Comparison of ENCODE assay signal across 20 cellular contexts in genomic region chr13:36840718-36841250, GRCh38. TPM values are rescaled to one million over a fixed set of nuclear protein-coding genes. Genes with fewer than 3 reads are reported as not detected.
DNase-seq lines count a peak whose midpoint lies in the region; ATAC-seq, FAIRE-seq and TF ChIP-seq lines count a peak whose summit lies in the region.
"Had no signal": no experiment of that assay in that cellular context is flagged by ENCODE, and none has a peak within 500 bp of the region (broad histone marks: within the 10 kb centered on the region; RNA-seq: fewer than 3 reads in every experiment).

No MANE protein-coding gene starts in this region.

- H3K36me3 Mint-ChIP-seq in T-cell = peaks cover 3% of the 10 kb centered on the region

- POLR2A ChIA-PET in K562 (lab: Yijun Ruan, JAX) (interaction anchor here (0.6 to 1.3 kb wide), 4 partner anchors 12 to 371 kb away, joined by 3 to 5 read pairs (median 3); no protein-coding TSS in a partner anchor), T-cell (lab: Charles Lee) (no interaction called here)

- peaks cover 0 to 4% (median 0%) of the 10 kb centered on the region in 3 donors for H3K4me1 Mint-ChIP-seq in T-cell
- H3K4me1 Mint-ChIP-seq: CD14-positive monocyte had no signal

- TF ChIP-seq EP300 in K562 (IDR thresholded peaks at IDR 0.05; ENCODE audit: low read length) = no peak

- H3K4me3 ChIP-seq in BE2C (ENCODE audit: low read depth, low read length) (peak overlapping the region; percentile 33), H7 (ENCODE audit: insufficient read depth, low read depth, low read length) (no peak overlapping the region), K562 (no peak overlapping the region)
- H3K4me3 ChIP-seq: GM12878 had no signal

- no peak overlapping the region for H2AFZ ChIP-seq in K562 (ENCODE audit: low read depth, low read length)

- intact Hi-C loops in K562 (cut with micrococcal nuclease) = loop anchor here (10.0 kb wide), 1 partner anchor 416 kb away; no protein-coding TSS in a partner anchor

- DNase-seq in BE2C (no peak), H7 (peak; percentile 16), K562 (ENCODE audit: extremely low read depth in 1 of 4, low spot score in 3 of 4) (no peak), iPS-NIHi7 (ENCODE audit: extremely low spot score) (peak; percentile 36), KG1 (lab: John Stamatoyannopoulos, UW) (no peak), T-cell (no peak), GM19238 (ENCODE audit: insufficient read length, low spot score) (no peak)
- DNase-seq: ACHN, EL, GOT3, NCI-H1417 treated with DMSO at 0.1 percent for 48 hours, NCI-H187 treated with DMSO at 0.1 percent for 48 hours, NCI-H2171, SHP77, T-helper 1 cell had no signal

- in situ Hi-C loops in K562 (cut with MboI) = loop anchor here (25.0 kb wide), 1 partner anchor 428 kb away; no protein-coding TSS in a partner anchor

- no peak overlapping the region for H3K9ac ChIP-seq in K562 (ENCODE audit: insufficient read depth in 1 of 2, low read depth in 2 of 2, low read length in 2 of 2)
- H3K9ac ChIP-seq: KMS-11 had no signal

- H3K9me3 Mint-ChIP-seq in T-cell = no peaks in the 10 kb centered on the region

- no peak overlapping the region for H3K27ac ChIP-seq in K562 (ENCODE audit: extremely low read depth, low read depth, low read length)
- H3K27ac ChIP-seq: KMS-11 had no signal

- ATAC-seq in K562 (no peak), T-cell (replicated peaks in 1 of 4) (no peak)
- ATAC-seq: GM12878, HepG2, SK-N-SH treated with all-trans-retinoic acid at 6 μM for 48 hours had no signal

- H3K4me2 ChIP-seq in K562 (ENCODE audit: insufficient read depth, low read length) = no peak overlapping the region
- H3K4me2 ChIP-seq: KMS-11 had no signal

- no peaks in the 10 kb centered on the region for H3K27me3 Mint-ChIP-seq in T-cell

- H3K4me1 ChIP-seq in BE2C (0 out of 2 replicates have a peak, but pooled peaks cover 2% of the 10 kb centered on the region), K562 (replicated peaks in 1 of 2; ENCODE audit: control insufficient read depth in 2 of 2, insufficient read depth in 2 of 2, low read length in 2 of 2) (no peaks in the 10 kb centered on the region)

- H3K4me3 Mint-ChIP-seq in T-cell = no peak overlapping the region
- H3K4me3 Mint-ChIP-seq: CD14-positive monocyte had no signal

- TF ChIP-seq CTCF in BE2C (IDR thresholded peaks at IDR 0.05; ENCODE audit: low read depth, low read length) (no peak), K562 (IDR thresholded peaks at IDR 0.05 in 2 of 3, conservative IDR thresholded peaks at IDR 0.05 in 1 of 3; ENCODE audit: insufficient read depth in 2 of 3, low read depth in 1 of 3, low read length in 3 of 3) (no peak)

- no peak for FAIRE-seq in K562 (lab: Jason Lieb, UNC)
- FAIRE-seq: GM12878, HepG2 had no signal

- no peaks in the 10 kb centered on the region for H3K27me3 ChIP-seq in BE2C
- H3K27me3 ChIP-seq in H7 (ENCODE audit: control insufficient read depth, insufficient read depth, low read length) = no peaks in the 10 kb centered on the region
- H3K27me3 ChIP-seq in K562 (ENCODE audit: control insufficient read depth in 2 of 2, insufficient read depth in 2 of 2, low read length in 2 of 2) = no peaks in the 10 kb centered on the region

- H3K9me1 ChIP-seq in K562 (ENCODE audit: control insufficient read depth, insufficient read depth, low read length) = no peaks in the 10 kb centered on the region

- BruUV-seq in K562 (replicated peaks; lab: Mats Ljungman, UMichigan) = no TSS peak

- no peak overlapping the region for H3K27ac Mint-ChIP-seq in T-cell

- no peak for TF ChIP-seq RAD21 in K562 (CRISPR knock-in tag; conservative IDR thresholded peaks at IDR 0.05 in 1 of 2, IDR thresholded peaks at IDR 0.05 in 1 of 2)

- CTCF ChIA-PET in K562 (lab: Yijun Ruan, JAX; ENCODE audit: low intra/inter-chr PET ratio) = interaction anchor here (0.6 to 1.7 kb wide), 2 partner anchors 493 to 558 kb away, joined by 3 to 8 read pairs; no protein-coding TSS in a partner anchor
- CTCF ChIA-PET in T-cell (lab: Charles Lee) = interaction anchor here in 1 of 2 donors (0.7 kb wide), 1 partner anchor 10 kb away, joined by 3 read pairs; no protein-coding TSS in a partner anchor

- no peaks in the 10 kb centered on the region for H4K20me1 ChIP-seq in K562 (replicated peaks; ENCODE audit: control insufficient read depth, insufficient read depth, low read length)

- no peaks in the 10 kb centered on the region for H3K9me3 ChIP-seq in BE2C
- no peaks in the 10 kb centered on the region for H3K9me3 ChIP-seq in K562 (replicated peaks; ENCODE audit: control insufficient read depth, insufficient read depth, low read depth, low read length)

- TF ChIP-seq POLR2A in K562 (conservative IDR thresholded peaks at IDR 0.05) = no peak

- H3K79me2 ChIP-seq in K562 (ENCODE audit: control insufficient read depth, insufficient read depth, low read length) = no peaks in the 10 kb centered on the region

- WGBS in K562 (ENCODE audit: insufficient coverage, low coverage, missing lambda C conversion rate) = 44% methylated on average over 2 of the region's 3 CpGs

- H3K36me3 ChIP-seq in BE2C (peaks cover 11% of the 10 kb centered on the region), H7 (replicated peaks; ENCODE audit: control insufficient read depth, insufficient read depth, low read length) (no peaks in the 10 kb centered on the region), K562 (ENCODE audit: control insufficient read depth, insufficient read depth, low read length) (no peaks in the 10 kb centered on the region)

TF ChIP-seq in K562, 482 proteins besides CTCF, POLR2A, EP300 and RAD21:
- TF ChIP-seq ZNF384 (IDR thresholded peaks at IDR 0.05; ENCODE audit: low read depth, low read length) = peak; percentile 53; the same call in 1 of the 2 replicates
- TF ChIP-seq, protein P1, sequence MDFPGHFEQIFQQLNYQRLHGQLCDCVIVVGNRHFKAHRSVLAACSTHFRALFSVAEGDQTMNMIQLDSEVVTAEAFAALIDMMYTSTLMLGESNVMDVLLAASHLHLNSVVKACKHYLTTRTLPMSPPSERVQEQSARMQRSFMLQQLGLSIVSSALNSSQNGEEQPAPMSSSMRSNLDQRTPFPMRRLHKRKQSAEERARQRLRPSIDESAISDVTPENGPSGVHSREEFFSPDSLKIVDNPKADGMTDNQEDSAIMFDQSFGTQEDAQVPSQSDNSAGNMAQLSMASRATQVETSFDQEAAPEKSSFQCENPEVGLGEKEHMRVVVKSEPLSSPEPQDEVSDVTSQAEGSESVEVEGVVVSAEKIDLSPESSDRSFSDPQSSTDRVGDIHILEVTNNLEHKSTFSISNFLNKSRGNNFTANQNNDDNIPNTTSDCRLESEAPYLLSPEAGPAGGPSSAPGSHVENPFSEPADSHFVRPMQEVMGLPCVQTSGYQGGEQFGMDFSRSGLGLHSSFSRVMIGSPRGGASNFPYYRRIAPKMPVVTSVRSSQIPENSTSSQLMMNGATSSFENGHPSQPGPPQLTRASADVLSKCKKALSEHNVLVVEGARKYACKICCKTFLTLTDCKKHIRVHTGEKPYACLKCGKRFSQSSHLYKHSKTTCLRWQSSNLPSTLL (IDR thresholded peaks at IDR 0.05) = no peak

RNA-seq across cellular contexts. Expression of gene RFXAP, which starts 21.8 kb away (rescaled TPM):
- polyA plus RNA-seq in BE2C (2012; ENCODE audit: insufficient read depth, insufficient read length, low read depth) = 5.0 TPM
- 1.5 and 3.7 TPM in 2 replicates for total RNA-seq in H7 (2014; rRNA removed; shearing (Covaris generic))
- total RNA-seq in K562 (2011; cell fraction: chromatin; rRNA removed; ENCODE audit: low replicate concordance) = 4.6 and 10.9 TPM in 2 replicates
- 2.5 and 3.7 TPM in 2 replicates for total RNA-seq in K562 (2011; cell fraction: nucleolus; rRNA removed)
- 8.8 and 16.9 TPM in 2 replicates for total RNA-seq in K562 (2011; cell fraction: nucleoplasm; rRNA removed)
- total RNA-seq in K562 (2014; rRNA removed) = 2.4 and 3.2 TPM in 2 replicates
- total RNA-seq in K562 (2014; rRNA removed; fragmentation: Illumina TruSeq; extraction: Trizol) = 2.9 and 3.7 TPM in 2 replicates
- total RNA-seq in K562 (2015; rRNA removed; fragmentation: Illumina TruSeq; extraction: Trizol) = 2.8 and 2.9 TPM in 2 replicates
- 7.0 and 9.7 TPM in 2 replicates for total RNA-seq in K562 (2021)
- polyA plus RNA-seq in K562 (2011; rRNA removed) = 8.1 and 8.6 TPM in 2 replicates
- 2.1 and 4.2 TPM in 2 replicates for polyA plus RNA-seq in K562 (2011; cell fraction: cytosol; rRNA removed)
- polyA plus RNA-seq in K562 (2011; cell fraction: nucleus; rRNA removed) = 7.7 and 12.5 TPM in 2 replicates
- 8.0 and 8.4 TPM in 2 replicates for polyA plus RNA-seq in K562 (2012)
- polyA plus RNA-seq in K562 (2014; fragmentation: Illumina TruSeq; extraction: Trizol) = 6.1 and 6.9 TPM in 2 replicates
- polyA plus RNA-seq in K562 (2014; fragmentation: Nextera tagmentation; extraction: Ambion mirVana) = 1 to 10 TPM; 2.1 to 2.7 TPM
- polyA plus RNA-seq in K562 (2014; rRNA removed) = 8.0 and 8.2 TPM in 2 replicates
- polyA minus RNA-seq in K562 (2011; rRNA and poly(A)+ RNA removed) = 2.6 and 3.8 TPM in 2 replicates
- polyA minus RNA-seq in K562 (2011; cell fraction: cytosol; rRNA and poly(A)+ RNA removed) = 1.0 and 2.9 TPM in 2 replicates
- 2.0 and 3.6 TPM in 2 replicates for polyA minus RNA-seq in K562 (2011; cell fraction: nucleus; rRNA and poly(A)+ RNA removed)
- 10 to 100 TPM in 2 of 5 donors, 1 to 10 TPM in 3; 6.5 to 13.4 (median 9.0) TPM for total RNA-seq in T-cell

Comparison
In these comparisons a context has a peak if more than half of its experiments do, and no peak if none do; other contexts are left out.
1. DNase-seq: peak in H7 (single experiment) and iPS-NIHi7 (single experiment); none in BE2C (single experiment), K562 (0 of 4), KG1 (single experiment), T-cell (0 of 34) and GM19238 (single experiment).